In the genomic region with DNA sequence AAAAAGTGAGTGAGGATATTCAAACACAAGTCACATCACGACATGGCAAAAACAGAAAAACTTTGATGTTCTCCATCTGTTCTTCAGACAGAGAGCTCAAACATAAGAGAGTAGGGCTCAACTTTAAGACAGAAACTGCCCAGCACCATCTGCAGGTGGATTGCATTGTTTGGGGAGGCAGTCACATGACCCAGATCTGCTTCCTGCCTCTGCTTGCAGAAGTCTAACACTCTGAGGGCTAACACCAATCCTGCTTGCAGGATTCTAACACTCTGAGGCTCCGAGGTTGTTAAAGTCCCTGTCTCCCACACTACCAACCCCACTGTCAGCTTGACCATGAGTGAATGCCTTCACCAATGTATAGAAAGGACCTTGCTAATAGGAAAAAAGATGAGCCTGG, we compare ENCODE assay signal across 8 cellular contexts.
DNase-seq lines count a peak whose midpoint lies in the region; ATAC-seq, FAIRE-seq and TF ChIP-seq lines count a peak whose summit lies in the region.

No MANE protein-coding gene starts in this region.

- no peak overlapping the region for H3K4me2 ChIP-seq in GM12878 (ENCODE audit: control insufficient read depth, insufficient read depth)

- no peak overlapping the region for H3K27ac ChIP-seq in GM12878 (ENCODE audit: control insufficient read depth, insufficient read depth)
- no peak overlapping the region for H3K27ac ChIP-seq in tibial nerve

- no peak overlapping the region for H3K9ac ChIP-seq in GM12878 (ENCODE audit: control insufficient read depth, insufficient read depth, low read length)

- peaks cover 0 to 4% (median 2%) of the 10 kb centered on the region in 3 donors for H3K27me3 Mint-ChIP-seq in CD14-positive monocyte (ENCODE audit: low read depth in 3 of 3)
- no peaks in the 10 kb centered on the region for H3K27me3 Mint-ChIP-seq in progenitor cell of endocrine pancreas

- CTCF ChIA-PET in GM12878 (lab: Yijun Ruan, JAX): interaction anchor here (0.8 to 2.0 kb wide), 12 partner anchors 9 to 307 kb away, joined by 3 to 7 read pairs (median 5); no protein-coding TSS in a partner anchor

- ATAC-seq in GM19025 (IDR thresholded peaks at IDR 0.05; ENCODE audit: low read depth, unreplicated experiment) (peak; percentile 81), HG03139 (IDR thresholded peaks at IDR 0.05; ENCODE audit: unreplicated experiment) (peak; percentile 89), GM12878 (peak; percentile 90), HG03457 (IDR thresholded peaks at IDR 0.05; ENCODE audit: unreplicated experiment) (no peak), HG03097 (IDR thresholded peaks at IDR 0.05; ENCODE audit: low FRiP score, unreplicated experiment) (no peak)

- peak overlapping the region; percentile 61 for H2AFZ ChIP-seq in GM12878 (ENCODE audit: control insufficient read depth, low read depth, low read length)

- intact Hi-C loops in CD14-positive monocyte (cut with micrococcal nuclease): no loop called here
- intact Hi-C loops in GM12878 (cut with micrococcal nuclease; ENCODE audit: unreplicated experiment): loop anchor here (10.0 kb wide), 1 partner anchor 548 kb away; no protein-coding TSS in a partner anchor

- H3K9me3 Mint-ChIP-seq in CD14-positive monocyte: peaks cover 0 to 8% (median 3%) of the 10 kb centered on the region in 7 donors
- H3K9me3 Mint-ChIP-seq in progenitor cell of endocrine pancreas (ENCODE audit: low read depth): peaks cover 13% of the 10 kb centered on the region

- H3K9me3 ChIP-seq in GM12878 (replicated peaks; ENCODE audit: control insufficient read depth, insufficient read depth, low read length): no peaks in the 10 kb centered on the region
- peaks cover 0 to 14% (median 0%) of the 10 kb centered on the region in 4 donors for H3K9me3 ChIP-seq in tibial nerve

- no peak overlapping the region for H3K4me3 ChIP-seq in GM12878
- H3K4me3 ChIP-seq in tibial nerve: no peak overlapping the region

- no peaks in the 10 kb centered on the region for H4K20me1 ChIP-seq in GM12878 (ENCODE audit: control insufficient read depth, insufficient read depth)

- H3K36me3 Mint-ChIP-seq in CD14-positive monocyte (no peaks in the 10 kb centered on the region), progenitor cell of endocrine pancreas (ENCODE audit: insufficient read depth) (no peaks in the 10 kb centered on the region)

- TF ChIP-seq CTCF in CD14-positive monocyte (IDR thresholded peaks at IDR 0.05): peak; percentile 9
- peak in 1 of 3 experiments; percentile 45; a peak in 1 of 6 replicates for TF ChIP-seq CTCF in GM12878 (IDR thresholded peaks at IDR 0.05 in 2 of 3, conservative IDR thresholded peaks at IDR 0.05 in 1 of 3; ENCODE audit: control insufficient read depth in 2 of 3, extremely low read depth in 1 of 3, insufficient read depth in 1 of 3, low read depth in 3 of 3, low read length in 3 of 3)
- TF ChIP-seq CTCF in progenitor cell of endocrine pancreas (IDR thresholded peaks at IDR 0.05; ENCODE audit: unreplicated experiment): no peak
- no peak for TF ChIP-seq CTCF in tibial nerve (IDR thresholded peaks at IDR 0.05)

- H3K79me2 ChIP-seq in GM12878 (ENCODE audit: control insufficient read depth, insufficient read depth, low read length): no peaks in the 10 kb centered on the region

- H3K4me3 Mint-ChIP-seq in CD14-positive monocyte: no peak overlapping the region
- H3K4me3 Mint-ChIP-seq in progenitor cell of endocrine pancreas (ENCODE audit: low read depth): no peak overlapping the region

- SMC1A ChIA-PET in GM12878 (lab: Charles Lee; ENCODE audit: uncharacterized antibody, unreplicated experiment): interaction anchor here (0.8 to 3.3 kb wide), 20 partner anchors 9 to 552 kb away, joined by 3 to 22 read pairs (median 4); no protein-coding TSS in a partner anchor

- in situ Hi-C loops in GM12878 (cut with MboI): no loop called here

- RAD21 ChIA-PET in GM12878 (lab: Charles Lee; ENCODE audit: unreplicated experiment): interaction anchor here (0.8 to 2.2 kb wide), 14 partner anchors 8 to 552 kb away, joined by 3 to 7 read pairs (median 4); no protein-coding TSS in a partner anchor

- TF ChIP-seq EP300 in GM12878 (IDR thresholded peaks at IDR 0.05; ENCODE audit: borderline replicate concordance in 1 of 2, control insufficient read depth in 1 of 2, low read depth in 2 of 2, low read length in 2 of 2): no peak
- no peak for TF ChIP-seq EP300 in tibial nerve (IDR thresholded peaks at IDR 0.05)

- TF ChIP-seq POLR2A in GM12878 (IDR thresholded peaks at IDR 0.05; ENCODE audit: low read depth, low read length) (no peak), tibial nerve (IDR thresholded peaks at IDR 0.05) (no peak)

- H3K27ac Mint-ChIP-seq in CD14-positive monocyte (peak overlapping the region in 1 of 7 donors; percentile 40), progenitor cell of endocrine pancreas (peak overlapping the region; percentile 45)

- BruUV-seq in GM12878 (replicated peaks; lab: Mats Ljungman, UMichigan): no TSS peak

- H3K4me1 Mint-ChIP-seq in CD14-positive monocyte: peaks cover 5% of the 10 kb centered on the region
- no peaks in the 10 kb centered on the region for H3K4me1 Mint-ChIP-seq in progenitor cell of endocrine pancreas (ENCODE audit: low read depth)

- H3K27me3 ChIP-seq in GM12878 (replicated peaks in 1 of 2; ENCODE audit: control insufficient read depth in 2 of 2, insufficient read depth in 2 of 2, low read length in 1 of 2) (no peaks in the 10 kb centered on the region), tibial nerve (no peaks in the 10 kb centered on the region)

- TF ChIP-seq RAD21 in GM12878 (IDR thresholded peaks at IDR 0.05; ENCODE audit: insufficient read depth, low read depth, low read length): peak; percentile 55

- 93% methylated on average over 2 of the region's 2 CpGs for WGBS in GM12878 (ENCODE audit: insufficient coverage, insufficient replicate concordance, low lambda C conversion rate, missing lambda C conversion rate)
- 68 to 73% methylated on average over 2 of the region's 2 CpGs for WGBS in tibial nerve, 2 donors

- DNase-seq in CD14-positive monocyte (ENCODE audit: low spot score): no peak
- no peak for DNase-seq in GM12878 (ENCODE audit: low read depth, low spot score)
- DNase-seq in progenitor cell of endocrine pancreas (ENCODE audit: low spot score, unreplicated experiment): no peak
- DNase-seq in tibial nerve (ENCODE audit: low spot score in 2 of 2): no peak

- POLR2A ChIA-PET in GM12878 (lab: Charles Lee): interaction anchor here (1.4 kb wide), 1 partner anchor 20 kb away, joined by 3 read pairs; no protein-coding TSS in a partner anchor

- peak; percentile 62 for FAIRE-seq in GM12878 (lab: Jason Lieb, UNC)

- H3K36me3 ChIP-seq in GM12878 (ENCODE audit: control insufficient read depth in 2 of 2, insufficient read depth in 2 of 2, low read length in 1 of 2) (no peaks in the 10 kb centered on the region), tibial nerve (no peaks in the 10 kb centered on the region)

- H3K4me1 ChIP-seq in GM12878 (ENCODE audit: control insufficient read depth, insufficient read depth, low read length) (peaks cover 7% of the 10 kb centered on the region; the same call in 1 of the 2 replicates), tibial nerve (no peaks in the 10 kb centered on the region)

TF ChIP-seq in GM12878, 131 proteins besides CTCF, POLR2A, EP300 and RAD21 (continues in another document):
- TF ChIP-seq CBX3 (IDR thresholded peaks at IDR 0.05; ENCODE audit: borderline replicate concordance, low read depth): no peak
- TF ChIP-seq, protein P1, sequence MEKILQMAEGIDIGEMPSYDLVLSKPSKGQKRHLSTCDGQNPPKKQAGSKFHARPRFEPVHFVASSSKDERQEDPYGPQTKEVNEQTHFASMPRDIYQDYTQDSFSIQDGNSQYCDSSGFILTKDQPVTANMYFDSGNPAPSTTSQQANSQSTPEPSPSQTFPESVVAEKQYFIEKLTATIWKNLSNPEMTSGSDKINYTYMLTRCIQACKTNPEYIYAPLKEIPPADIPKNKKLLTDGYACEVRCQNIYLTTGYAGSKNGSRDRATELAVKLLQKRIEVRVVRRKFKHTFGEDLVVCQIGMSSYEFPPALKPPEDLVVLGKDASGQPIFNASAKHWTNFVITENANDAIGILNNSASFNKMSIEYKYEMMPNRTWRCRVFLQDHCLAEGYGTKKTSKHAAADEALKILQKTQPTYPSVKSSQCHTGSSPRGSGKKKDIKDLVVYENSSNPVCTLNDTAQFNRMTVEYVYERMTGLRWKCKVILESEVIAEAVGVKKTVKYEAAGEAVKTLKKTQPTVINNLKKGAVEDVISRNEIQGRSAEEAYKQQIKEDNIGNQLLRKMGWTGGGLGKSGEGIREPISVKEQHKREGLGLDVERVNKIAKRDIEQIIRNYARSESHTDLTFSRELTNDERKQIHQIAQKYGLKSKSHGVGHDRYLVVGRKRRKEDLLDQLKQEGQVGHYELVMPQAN (conservative IDR thresholded peaks at IDR 0.05): no peak
- TF ChIP-seq HDAC2 (IDR thresholded peaks at IDR 0.05): no peak
- TF ChIP-seq EZH2 (IDR thresholded peaks at IDR 0.05; ENCODE audit: borderline replicate concordance, control insufficient read depth, low read depth, low read length): no peak
- TF ChIP-seq, protein P2, sequence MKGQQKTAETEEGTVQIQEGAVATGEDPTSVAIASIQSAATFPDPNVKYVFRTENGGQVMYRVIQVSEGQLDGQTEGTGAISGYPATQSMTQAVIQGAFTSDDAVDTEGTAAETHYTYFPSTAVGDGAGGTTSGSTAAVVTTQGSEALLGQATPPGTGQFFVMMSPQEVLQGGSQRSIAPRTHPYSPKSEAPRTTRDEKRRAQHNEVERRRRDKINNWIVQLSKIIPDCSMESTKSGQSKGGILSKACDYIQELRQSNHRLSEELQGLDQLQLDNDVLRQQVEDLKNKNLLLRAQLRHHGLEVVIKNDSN (IDR thresholded peaks at IDR 0.05; ENCODE audit: borderline replicate concordance, extremely low read length, insufficient read depth, low read depth, low read length): peak; percentile 70
- TF ChIP-seq RELA (IDR thresholded peaks at IDR 0.05; ENCODE audit: borderline replicate concordance, partially characterized antibody): no peak
- TF ChIP-seq SMC3 (IDR thresholded peaks at IDR 0.05; ENCODE audit: borderline replicate concordance, low read length): peak; percentile 43; the same call in 1 of the 2 replicates
- TF ChIP-seq SUZ12 (IDR thresholded peaks at IDR 0.05; ENCODE audit: unreplicated experiment): no peak
- TF ChIP-seq NR2C2 (IDR thresholded peaks at IDR 0.05; ENCODE audit: borderline replicate concordance, control insufficient read depth, insufficient read length, low read depth): no peak
- no peak for TF ChIP-seq SPI1 (IDR thresholded peaks at IDR 0.05; ENCODE audit: borderline replicate concordance, insufficient read depth, low read depth, low read length)
- TF ChIP-seq MEF2B (IDR thresholded peaks at IDR 0.05; ENCODE audit: partially characterized antibody, poor library complexity, severe bottlenecking): no peak

Comparison
In these comparisons a context has a peak if more than half of its experiments do, and no peak if none do; other contexts are left out.
1. ATAC-seq: peak in GM19025 (single experiment), HG03139 (single experiment) and GM12878 (single experiment); none in HG03457 (single experiment) and HG03097 (single experiment).